ENCODE assay signal across 8 cellular contexts in the genomic region with DNA sequence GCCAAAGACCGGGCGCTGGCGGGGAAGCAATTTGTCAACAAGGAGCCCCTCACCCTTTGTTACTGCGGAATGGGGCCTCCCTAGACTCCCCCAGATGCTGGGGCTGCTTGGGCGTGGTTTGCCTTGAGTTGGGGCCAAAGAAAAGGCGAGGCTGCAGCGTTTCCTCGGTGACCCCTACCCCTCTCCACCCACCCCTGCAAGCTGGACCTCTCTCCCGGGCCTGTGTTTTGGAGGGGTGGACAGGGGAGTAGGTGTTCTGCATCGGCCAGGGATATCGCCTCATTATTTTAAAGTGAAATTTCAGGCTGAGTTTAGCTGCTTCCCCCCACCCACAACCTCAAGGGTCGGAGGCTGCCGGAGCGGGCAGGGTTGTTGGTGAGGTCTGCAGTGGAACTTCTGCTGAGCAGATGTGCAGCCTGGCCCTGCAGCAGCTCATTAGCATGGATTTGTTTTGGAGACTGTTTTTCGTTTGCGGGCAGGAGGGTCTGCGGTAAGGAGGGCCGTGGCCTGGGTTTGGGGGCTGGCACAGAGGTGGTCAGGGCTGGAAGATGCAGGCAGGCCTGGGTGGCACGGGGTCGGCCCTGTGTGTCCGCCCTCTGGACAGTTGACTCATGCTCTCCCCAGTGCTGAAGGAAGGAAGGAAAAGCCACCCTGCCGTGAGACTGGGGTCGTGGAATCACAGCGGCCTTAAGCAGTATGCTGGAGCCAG. TPM values are rescaled to one million over a fixed set of nuclear protein-coding genes. Genes with fewer than 3 reads are reported as not detected.
A peak's percentile ranks its signal among the peaks of the same experiment; 100 is the strongest.
DNase-seq lines count a peak whose midpoint lies in the region; ATAC-seq and TF ChIP-seq lines count a peak whose summit lies in the region.

No MANE protein-coding gene starts in this region.

- DNase-seq in A673 (ENCODE audit: low spot score) (no peak), MG63 (peak; percentile 27), DMS79 (lab: John Stamatoyannopoulos, UW) (no peak), nucleus accumbens (lab: John Stamatoyannopoulos, UW) (no peak)
- no peak for DNase-seq in effector memory CD4-positive, alpha-beta T cell
- DNase-seq in stimulated activated CD4-positive, alpha-beta T cell treated with anti-CD3 and anti-CD28 coated beads, Interleukin-1b, Interleukin-23, amount 100 ng/mL, for 48 hours: no peak

- intact Hi-C loops in A673 (cut with micrococcal nuclease; ENCODE audit: unreplicated experiment): no loop called here

- POLR2A ChIA-PET in A673 (lab: Charles Lee; ENCODE audit: low non-redundant PET): no interaction called here

- CTCF ChIA-PET in A673 (lab: Charles Lee): no interaction called here

- H3K9me3 ChIP-seq in A673 (ENCODE audit: low read depth, low read length, poor library complexity, severe bottlenecking): no peaks in the 10 kb centered on the region
- H3K9me3 ChIP-seq in MG63: no peaks in the 10 kb centered on the region
- no peaks in the 10 kb centered on the region for H3K9me3 ChIP-seq in effector memory CD4-positive, alpha-beta T cell (ENCODE audit: control insufficient read depth, low read length)
- no peaks in the 10 kb centered on the region for H3K9me3 ChIP-seq in muscle layer of duodenum (ENCODE audit: control insufficient read depth in 1 of 2, low read length in 2 of 2)

- no TSS peak for BruUV-seq in A673 (replicated peaks; lab: Mats Ljungman, UMichigan)

- H3K27ac ChIP-seq in A673 (ENCODE audit: low read depth, low read length, poor library complexity, severe bottlenecking): no peak overlapping the region
- no peak overlapping the region for H3K27ac ChIP-seq in effector memory CD4-positive, alpha-beta T cell (ENCODE audit: insufficient read depth, low read length, poor library complexity, severe bottlenecking)
- H3K27ac ChIP-seq in muscle layer of duodenum (ENCODE audit: low read length): peak overlapping the region; percentile 86

- H3K36me3 ChIP-seq in A673 (ENCODE audit: insufficient read depth, low read length, poor library complexity, severe bottlenecking): no peaks in the 10 kb centered on the region
- no peaks in the 10 kb centered on the region for H3K36me3 ChIP-seq in MG63
- H3K36me3 ChIP-seq in effector memory CD4-positive, alpha-beta T cell (ENCODE audit: control insufficient read depth, insufficient read depth, low read length): no peaks in the 10 kb centered on the region
- no peaks in the 10 kb centered on the region for H3K36me3 ChIP-seq in muscle layer of duodenum (ENCODE audit: control insufficient read depth in 1 of 2, insufficient read depth in 2 of 2, low read length in 2 of 2)

- TF ChIP-seq CTCF in A673 (conservative IDR thresholded peaks at IDR 0.05; ENCODE audit: low read depth, low read length): no peak

- peaks cover 5% of the 10 kb centered on the region for H3K4me1 ChIP-seq in A673 (ENCODE audit: insufficient read depth, low read length, poor library complexity, severe bottlenecking)
- H3K4me1 ChIP-seq in effector memory CD4-positive, alpha-beta T cell (ENCODE audit: control insufficient read depth, insufficient read depth, low read length, poor library complexity, severe bottlenecking): peaks cover 17% of the 10 kb centered on the region
- peaks cover 22 to 47% of the 10 kb centered on the region in 2 donors for H3K4me1 ChIP-seq in muscle layer of duodenum (ENCODE audit: control insufficient read depth in 1 of 2, insufficient read depth in 2 of 2, low read length in 2 of 2)

- ATAC-seq in HG02884 (IDR thresholded peaks at IDR 0.05; ENCODE audit: unreplicated experiment): no peak

- H3K27me3 ChIP-seq in A673 (replicated peaks; ENCODE audit: insufficient read depth, low read depth, low read length, poor library complexity) (no peaks in the 10 kb centered on the region), MG63 (no peaks in the 10 kb centered on the region), muscle layer of duodenum (ENCODE audit: low read depth, low read length) (peaks cover 4% of the 10 kb centered on the region)
- H3K27me3 ChIP-seq in effector memory CD4-positive, alpha-beta T cell (replicated peaks; ENCODE audit: control insufficient read depth, insufficient read depth, low read length, poor library complexity, severe bottlenecking): no peaks in the 10 kb centered on the region

- H3K4me3 ChIP-seq in A673 (ENCODE audit: low read depth, low read length, poor library complexity, severe bottlenecking): peak overlapping the region; percentile 66
- peak overlapping the region; percentile 73 for H3K4me3 ChIP-seq in MG63
- peak overlapping the region; percentile 61 for H3K4me3 ChIP-seq in effector memory CD4-positive, alpha-beta T cell (ENCODE audit: insufficient read depth, low read depth, low read length, poor library complexity, severe bottlenecking)
- peak overlapping the region; percentile 78 to 79 for H3K4me3 ChIP-seq in muscle layer of duodenum (ENCODE audit: low read depth in 1 of 2, low read length in 2 of 2)

RNA-seq across cellular contexts. Expression of gene NBL1, which starts 1.6 kb away (rescaled TPM):
- 7.9 and 12.5 TPM in 2 replicates for total RNA-seq in A673 (2021)
- 38.0 and 75.9 TPM in 2 replicates for total RNA-seq in MG63 (2014; rRNA removed; shearing (Covaris generic); ENCODE audit: low replicate concordance)

RNA-seq across cellular contexts. Expression of gene HTR6, which starts 19.0 kb away (rescaled TPM):
- not detected in 2 replicates for total RNA-seq in A673 (2021)
- total RNA-seq in MG63 (2014; rRNA removed; shearing (Covaris generic); ENCODE audit: low replicate concordance): not detected in 2 replicates
